In the genomic region with DNA sequence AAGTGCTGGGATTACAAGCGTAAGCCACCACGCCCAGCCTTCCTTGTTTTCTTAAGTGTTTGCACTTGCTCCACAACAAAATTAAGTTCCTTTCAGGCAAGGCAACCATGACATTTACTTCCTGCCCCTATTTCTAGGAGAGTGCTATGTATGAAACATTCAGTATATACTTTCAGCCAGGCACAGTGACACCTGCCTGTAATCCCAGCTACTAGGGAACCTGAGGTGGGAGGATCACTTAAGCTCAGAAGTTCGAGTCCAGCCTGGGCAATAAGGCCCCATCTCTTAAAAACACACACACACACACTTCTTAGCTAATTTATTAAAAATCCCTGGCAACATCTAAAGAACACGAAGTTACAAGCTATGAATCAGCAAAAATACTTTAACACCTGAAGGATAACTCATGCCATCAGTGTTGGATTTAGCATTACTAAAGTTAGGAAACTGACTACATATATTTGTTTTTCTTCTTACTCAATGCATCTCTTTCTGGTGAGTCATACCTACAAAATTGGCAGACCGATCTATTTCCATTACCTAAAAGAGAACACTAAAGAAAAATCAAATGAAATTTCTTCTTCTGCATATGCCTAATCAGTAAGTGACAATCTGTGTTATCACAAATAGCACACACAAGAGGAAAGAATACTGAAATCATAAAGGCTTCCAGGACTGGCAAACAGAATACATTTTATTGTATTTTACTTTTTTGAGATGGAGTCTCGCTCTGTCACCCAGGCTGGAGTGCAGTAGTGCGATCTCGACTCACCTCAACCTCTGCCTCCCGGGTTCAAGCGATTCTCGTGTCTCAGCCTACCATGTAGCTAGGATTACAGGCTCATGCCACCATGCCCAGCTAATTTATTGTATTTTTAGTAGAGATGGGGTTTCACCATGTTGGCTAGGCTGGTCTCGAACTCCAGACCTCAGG, we compare ENCODE assay signal across 9 cellular contexts. TPM values are rescaled to one million over a fixed set of nuclear protein-coding genes. Genes with fewer than 3 reads are reported as not detected.
DNase-seq lines count a peak whose midpoint lies in the region; ATAC-seq, FAIRE-seq and TF ChIP-seq lines count a peak whose summit lies in the region.
"Had no signal": no experiment of that assay in that cellular context is flagged by ENCODE, and none has a peak within 500 bp of the region (broad histone marks: within the 10 kb centered on the region; RNA-seq: fewer than 3 reads in every experiment).

No MANE protein-coding gene starts in this region.

- H3K56ac ChIP-seq in mesendoderm (ENCODE audit: low read length): no peak overlapping the region

- H2BK15ac ChIP-seq in mesendoderm (replicated peaks; ENCODE audit: low read depth): no peak overlapping the region

- no TSS peak for BruUV-seq in mammary epithelial cell (replicated peaks; lab: Mats Ljungman, UMichigan)

- no peak overlapping the region for H3K23ac ChIP-seq in mesendoderm (ENCODE audit: low read length)

- H3K18ac ChIP-seq in mesendoderm (ENCODE audit: low read length): no peak overlapping the region

- in situ Hi-C loops in mammary epithelial cell (cut with MboI; ENCODE audit: low sequenced_read_pairs in 2 of 2) (no loop called here), GM13976 (cut with MboI; ENCODE audit: low sequenced_read_pairs, unreplicated experiment) (no loop called here)

- TF ChIP-seq CTCF in heart right ventricle (IDR thresholded peaks at IDR 0.05): no peak
- TF ChIP-seq CTCF in mammary epithelial cell (conservative IDR thresholded peaks at IDR 0.05 in 1 of 2, IDR thresholded peaks at IDR 0.05 in 1 of 2; ENCODE audit: extremely low read depth in 1 of 2, insufficient read depth in 1 of 2, low read depth in 1 of 2, low read length in 2 of 2): no peak
- no peak for TF ChIP-seq CTCF in liver (IDR thresholded peaks at IDR 0.05; ENCODE audit: low read depth, low read length, missing input control)
- no peak for TF ChIP-seq CTCF in GM13976 (IDR thresholded peaks at IDR 0.05; ENCODE audit: borderline replicate concordance, control extremely low read depth, extremely low read depth, insufficient read depth, missing control alignments)

- no peak overlapping the region for H2AK5ac ChIP-seq in mesendoderm (ENCODE audit: low read length)

- H3K9ac ChIP-seq in mammary epithelial cell (ENCODE audit: insufficient read depth, low read length): no peak overlapping the region
- no peak overlapping the region for H3K9ac ChIP-seq in liver (ENCODE audit: low read depth in 1 of 2, low read length in 2 of 2)
- no peak overlapping the region for H3K9ac ChIP-seq in mesendoderm (ENCODE audit: low read length)

- H3K4me2 ChIP-seq in mammary epithelial cell (ENCODE audit: insufficient read depth, low read depth, low read length) (peak overlapping the region; percentile 50), mesendoderm (ENCODE audit: low read length) (no peak overlapping the region)

- ATAC-seq in heart right ventricle: peak in 6 of 8 donors; percentile 18 to 50 (median 43)
- ATAC-seq in Right ventricle myocardium superior (ENCODE audit: poor library complexity): no peak
- no peak for ATAC-seq in GM21515 (IDR thresholded peaks at IDR 0.05; ENCODE audit: unreplicated experiment)

- H3K4me1 ChIP-seq in heart right ventricle: peaks cover 2 to 59% (median 34%) of the 10 kb centered on the region in 9 donors
- peaks cover 25% of the 10 kb centered on the region for H3K4me1 ChIP-seq in mammary epithelial cell (ENCODE audit: insufficient read depth, low read length)
- H3K4me1 ChIP-seq in liver (ENCODE audit: control insufficient read depth in 4 of 4, insufficient read depth in 4 of 4, low read length in 3 of 4): peaks cover 0 to 8% (median 1%) of the 10 kb centered on the region in 4 donors
- H3K4me1 ChIP-seq in mesendoderm (ENCODE audit: control insufficient read depth, low read depth, low read length): peaks cover 5% of the 10 kb centered on the region

- WGBS in heart right ventricle, 2 donors: 59 to 71% methylated on average over 12 of the region's 12 CpGs
- 72% methylated on average over 12 of the region's 12 CpGs for WGBS in mammary epithelial cell (ENCODE audit: low coverage, missing lambda C conversion rate)
- 85% methylated on average over 12 of the region's 12 CpGs for WGBS in liver
- no CpG with 5 or more reads among the region's 12 CpGs for WGBS in mesendoderm (ENCODE audit: extremely low coverage, insufficient coverage, low lambda C conversion rate)

- DNase-seq in heart right ventricle: no peak
- DNase-seq in Right ventricle myocardium superior: no peak
- peak; percentile 91 for DNase-seq in mammary epithelial cell
- DNase-seq in GM13976 (ENCODE audit: low spot score): no peak
- DNase-seq in mesendoderm: no peak
- DNase-seq in GM19239 (ENCODE audit: insufficient read length, low spot score): no peak
- DNase-seq: stimulated activated CD4-positive, alpha-beta T cell treated with anti-CD3 and anti-CD28 coated beads, Interleukin-2, amount 100 ng/mL, for 24 hours had no signal

- no peak for FAIRE-seq in GM19239 (lab: Jason Lieb, UNC)

- intact Hi-C loops in heart right ventricle (cut with DNase I): loop anchor here in 1 of 10 donors (10.0 kb wide), 1 partner anchor 62 kb away; the partner anchor contains the start of gene NUDT17
- intact Hi-C loops in Right ventricle myocardium superior (cut with DNase I): no loop called here
- intact Hi-C loops in mammary epithelial cell (cut with micrococcal nuclease): loop anchor here (5.0 kb wide), 1 partner anchor 40 kb away; the partner anchor contains the start of genes POLR3C and RNF115

- peak in 1 of 2 donors; percentile 34 for TF ChIP-seq RAD21 in liver (IDR thresholded peaks at IDR 0.05)

- H3K4ac ChIP-seq in mesendoderm (ENCODE audit: low read depth, low read length): no peak overlapping the region

- H2BK5ac ChIP-seq in mesendoderm (ENCODE audit: low read length): no peak overlapping the region

- H3K79me2 ChIP-seq in mammary epithelial cell (ENCODE audit: insufficient read depth, low read length) (no peaks in the 10 kb centered on the region), mesendoderm (ENCODE audit: control insufficient read depth, insufficient read depth, low read length) (no peaks in the 10 kb centered on the region)

- dilution Hi-C loops in mammary epithelial cell (cut with HindIII; ENCODE audit: low sequenced_read_pairs): loop anchor here (5.0 kb wide), 1 partner anchor 80 kb away; no protein-coding TSS in a partner anchor

- no peak overlapping the region for H4K8ac ChIP-seq in mesendoderm (ENCODE audit: low read depth, low read length)

- H3K27me3 ChIP-seq in heart right ventricle (no peaks in the 10 kb centered on the region), mammary epithelial cell (ENCODE audit: insufficient read depth, low read length) (no peaks in the 10 kb centered on the region), liver (ENCODE audit: control insufficient read depth in 4 of 4, insufficient read depth in 4 of 4, low read length in 3 of 4) (no peaks in the 10 kb centered on the region), mesendoderm (ENCODE audit: insufficient read depth, low read length, poor library complexity) (no peaks in the 10 kb centered on the region)

- no peak overlapping the region for H2BK120ac ChIP-seq in mesendoderm (ENCODE audit: low read depth, low read length)

- H3K9me3 ChIP-seq in heart right ventricle: no peaks in the 10 kb centered on the region
- no peaks in the 10 kb centered on the region for H3K9me3 ChIP-seq in mammary epithelial cell (replicated peaks; ENCODE audit: insufficient read depth, low read length)
- H3K9me3 ChIP-seq in liver (ENCODE audit: control insufficient read depth in 4 of 4, low read length in 3 of 4): no peaks in the 10 kb centered on the region

- H3K79me1 ChIP-seq in mesendoderm (ENCODE audit: low read length): no peaks in the 10 kb centered on the region

- no peak overlapping the region for H4K5ac ChIP-seq in mesendoderm (ENCODE audit: low read length)

- H4K20me1 ChIP-seq in mammary epithelial cell (ENCODE audit: insufficient read depth, low read length): no peaks in the 10 kb centered on the region

- CTCF ChIA-PET in mammary epithelial cell (lab: Charles Lee; ENCODE audit: low non-redundant PET): interaction anchor here (0.5 to 1.1 kb wide), 3 partner anchors 44 to 63 kb away, joined by 3 to 7 read pairs (median 3); partner anchors contain the start of gene NUDT17

- peak overlapping the region in 9 of 10 donors; percentile 31 to 85 (median 70) for H3K27ac ChIP-seq in heart right ventricle
- H3K27ac ChIP-seq in mammary epithelial cell (ENCODE audit: insufficient read depth, low read depth, low read length): peak overlapping the region; percentile 77
- peak overlapping the region; percentile 32 to 46 for H3K27ac ChIP-seq in liver (ENCODE audit: low read depth in 1 of 2, low read length in 2 of 2)
- no peak overlapping the region for H3K27ac ChIP-seq in mesendoderm (ENCODE audit: low read depth, low read length)

- H3K4me3 ChIP-seq in heart right ventricle (peak overlapping the region in 9 of 10 donors; percentile 16 to 56 (median 40)), mammary epithelial cell (replicated peaks in 1 of 3; ENCODE audit: insufficient read depth in 1 of 3, low read depth in 2 of 3, low read length in 3 of 3) (no peak overlapping the region), liver (ENCODE audit: low read depth in 1 of 3, low read length in 3 of 3) (no peak overlapping the region), mesendoderm (ENCODE audit: low read length) (no peak overlapping the region)

- H3K36me3 ChIP-seq in heart right ventricle (peaks cover 0 to 36% (median 6%) of the 10 kb centered on the region in 9 donors), mammary epithelial cell (ENCODE audit: insufficient read depth, low read length) (peaks cover 3% of the 10 kb centered on the region), liver (ENCODE audit: control insufficient read depth in 4 of 4, insufficient read depth in 3 of 4, low read depth in 1 of 4, low read length in 3 of 4) (peaks cover 0 to 2% (median 0%) of the 10 kb centered on the region in 4 donors), mesendoderm (ENCODE audit: control insufficient read depth, insufficient read depth, low read length) (no peaks in the 10 kb centered on the region)

- no peak overlapping the region for H2AFZ ChIP-seq in mammary epithelial cell (ENCODE audit: low read depth, low read length)

RNA-seq across cellular contexts. Expression of gene RNF115, which starts 41.5 kb away (rescaled TPM):
- total RNA-seq in heart right ventricle (10 to 100 TPM; 39.2 to 99.0 (median 56.3) TPM), Right ventricle myocardium superior (46.5 TPM), mammary epithelial cell (10 to 100 TPM; 11.1 to 12.0 TPM), liver (10 to 100 TPM in 1 of 2 donors, 1 to 10 TPM in 1; 8.5 to 10.0 TPM)
- polyA plus RNA-seq in heart right ventricle (10 to 100 TPM; 12.8 to 25.2 TPM), mammary epithelial cell (5.6 TPM), liver (1 to 10 TPM; 3.2 to 6.7 TPM)
- polyA minus RNA-seq in mammary epithelial cell: 4.1 TPM
- polyA plus RNA-seq in mesendoderm (2013, experiment 1 of 2): 11.8 TPM
- polyA plus RNA-seq in mesendoderm (2013, experiment 2 of 2): 11.8 TPM

RNA-seq across cellular contexts. Expression of gene POLR3C, which starts 41.6 kb away (rescaled TPM):
- 10 to 100 TPM; 11.8 to 18.1 (median 16.1) TPM for total RNA-seq in heart right ventricle
- 10 to 100 TPM in 1 of 2 donors, 1 to 10 TPM in 1; 8.0 to 11.3 TPM for polyA plus RNA-seq in heart right ventricle
- total RNA-seq in Right ventricle myocardium superior: 12.2 TPM
- total RNA-seq in mammary epithelial cell: 10 to 100 TPM; 36.2 to 44.3 TPM
- polyA plus RNA-seq in mammary epithelial cell: 36.6 TPM
- 38.2 TPM for polyA minus RNA-seq in mammary epithelial cell
- 10 to 100 TPM; 12.6 to 22.0 TPM for total RNA-seq in liver
- 1 to 10 TPM; 6.3 to 8.5 TPM for polyA plus RNA-seq in liver
- polyA plus RNA-seq in mesendoderm (2013, experiment 1 of 2): 27.9 TPM
- polyA plus RNA-seq in mesendoderm (2013, experiment 2 of 2): 27.1 TPM

Comparison
In these comparisons a context has a peak if more than half of its experiments do, and no peak if none do; other contexts are left out.
1. ATAC-seq: peak in heart right ventricle (6 of 8); none in Right ventricle myocardium superior (single experiment) and GM21515 (single experiment).
2. H3K4me3 ChIP-seq: peak in heart right ventricle (9 of 10); none in mammary epithelial cell (0 of 3), liver (0 of 3) and mesendoderm (single experiment).